In genomic region chr2:180033993-180034894, GRCh38 we compare ENCODE assay signal across 11 cellular contexts. TPM values are rescaled to one million over a fixed set of nuclear protein-coding genes. Genes with fewer than 3 reads are reported as not detected.
DNase-seq lines count a peak whose midpoint lies in the region; TF ChIP-seq lines count a peak whose summit lies in the region.
"Had no signal": no experiment of that assay in that cellular context is flagged by ENCODE, and none has a peak within 500 bp of the region (broad histone marks: within the 10 kb centered on the region; RNA-seq: fewer than 3 reads in every experiment).

No MANE protein-coding gene starts in this region.

- no peak overlapping the region for H3K27ac Mint-ChIP-seq in CD14-positive monocyte
- H3K27ac Mint-ChIP-seq: memory B cell had no signal

- H3K9me2 ChIP-seq in Loucy (replicated peaks; ENCODE audit: low read depth, low read length): no peaks in the 10 kb centered on the region
- 0 out of 2 replicates have a peak, but pooled peaks cover 3% of the 10 kb centered on the region for H3K9me2 ChIP-seq in SK-N-SH

- peaks cover 0 to 2% (median 0%) of the 10 kb centered on the region in 3 donors for H3K27me3 Mint-ChIP-seq in CD14-positive monocyte (ENCODE audit: low read depth in 3 of 3)

- POLR2A ChIA-PET in SK-N-SH (lab: Yijun Ruan, JAX): no interaction called here

- H4K20me1 ChIP-seq in Loucy (ENCODE audit: insufficient read depth, low read length, poor library complexity, severe bottlenecking) (no peaks in the 10 kb centered on the region), SK-N-SH (ENCODE audit: insufficient read depth) (no peaks in the 10 kb centered on the region)

- DNase-seq in DMS 273 (lab: John Stamatoyannopoulos, UW; ENCODE audit: unreplicated experiment) (peak; percentile 96), SK-N-SH (no peak), iPS-NIHi11 (ENCODE audit: low spot score) (peak; percentile 51), AML-193 (lab: John Stamatoyannopoulos, UW) (no peak), CD14-positive monocyte (ENCODE audit: low spot score) (no peak)
- no peak for DNase-seq in stimulated activated naive CD4-positive, alpha-beta T cell (lab: John Stamatoyannopoulos, UW)
- DNase-seq in stimulated activated CD4-positive, alpha-beta T cell treated with anti-CD3 and anti-CD28 coated beads, Interleukin-4, amount 100 ng/mL, for 4 hours: no peak

- TF ChIP-seq EP300 in SK-N-SH (IDR thresholded peaks at IDR 0.05; ENCODE audit: borderline replicate concordance in 1 of 2, low read depth in 1 of 2, low read length in 1 of 2): no peak

- H3F3A ChIP-seq in Loucy (ENCODE audit: low read depth) (no peaks in the 10 kb centered on the region), SK-N-SH (replicated peaks; ENCODE audit: insufficient read depth) (no peaks in the 10 kb centered on the region)

- H3K9me3 Mint-ChIP-seq in CD14-positive monocyte: peaks cover 0 to 10% (median 4%) of the 10 kb centered on the region in 7 donors

- TF ChIP-seq RAD21 in SK-N-SH (IDR thresholded peaks at IDR 0.05; ENCODE audit: low read length): no peak

- intact Hi-C loops in CD14-positive monocyte (cut with micrococcal nuclease): no loop called here

- H3K9ac ChIP-seq in Loucy (ENCODE audit: low read depth, low read length, poor library complexity, severe bottlenecking) (no peak overlapping the region), SK-N-SH (no peak overlapping the region)

- no peaks in the 10 kb centered on the region for H3K79me2 ChIP-seq in Loucy (ENCODE audit: insufficient read depth, low read length)
- no peaks in the 10 kb centered on the region for H3K79me2 ChIP-seq in SK-N-SH (ENCODE audit: insufficient read depth)

- H3K36me3 ChIP-seq in Loucy (ENCODE audit: insufficient read depth, low read length) (no peaks in the 10 kb centered on the region), SK-N-SH (replicated peaks in 1 of 2; ENCODE audit: control insufficient read depth in 1 of 2, insufficient read depth in 2 of 2, low read length in 1 of 2) (peaks cover 0 to 3% of the 10 kb centered on the region in 2 experiments)

- TF ChIP-seq CTCF in Loucy (conservative IDR thresholded peaks at IDR 0.05; ENCODE audit: low read length) (no peak), SK-N-SH (IDR thresholded peaks at IDR 0.05) (no peak), CD14-positive monocyte (IDR thresholded peaks at IDR 0.05) (no peak)

- H3K4me3 ChIP-seq in Loucy (ENCODE audit: low read length, poor library complexity, severe bottlenecking) (no peak overlapping the region), SK-N-SH (ENCODE audit: low read depth in 2 of 2, low read length in 1 of 2) (no peak overlapping the region)

- H3K4me3 Mint-ChIP-seq in CD14-positive monocyte: no peak overlapping the region
- H3K4me3 Mint-ChIP-seq: central memory CD8-positive, alpha-beta T cell; IgD-negative memory B cell; memory B cell had no signal

- H3K9me3 ChIP-seq in Loucy (ENCODE audit: insufficient read depth, low read depth, low read length) (no peaks in the 10 kb centered on the region), SK-N-SH (peaks cover 10% of the 10 kb centered on the region; the same call in 1 of the 2 replicates)

- WGBS in SK-N-SH (ENCODE audit: low lambda C conversion rate): 72% methylated on average over 5 of the region's 5 CpGs

- no peaks in the 10 kb centered on the region for H3K27me3 ChIP-seq in Loucy (ENCODE audit: insufficient read depth, low read length, poor library complexity, severe bottlenecking)
- H3K27me3 ChIP-seq in SK-N-SH (ENCODE audit: insufficient read depth): no peaks in the 10 kb centered on the region

- H3K4me1 Mint-ChIP-seq in CD14-positive monocyte: no peaks in the 10 kb centered on the region
- H3K4me1 Mint-ChIP-seq: central memory CD8-positive, alpha-beta T cell; IgD-negative memory B cell; memory B cell had no signal

- peak overlapping the region; percentile 70 for H2AFZ ChIP-seq in Loucy (ENCODE audit: low read length)
- H2AFZ ChIP-seq in SK-N-SH (ENCODE audit: low read depth): no peak overlapping the region

- no peak overlapping the region for H3K27ac ChIP-seq in SK-N-SH (ENCODE audit: low read depth in 2 of 2, low read length in 1 of 2)

- no peaks in the 10 kb centered on the region for H3K36me3 Mint-ChIP-seq in CD14-positive monocyte
- H3K36me3 Mint-ChIP-seq: IgD-negative memory B cell had no signal

- CTCF ChIA-PET in SK-N-SH (lab: Yijun Ruan, JAX): no interaction called here

- H3K4me2 ChIP-seq in Loucy (ENCODE audit: low read depth, low read length, poor library complexity, severe bottlenecking) (no peak overlapping the region), SK-N-SH (no peak overlapping the region)

- H3K4me1 ChIP-seq in Loucy (ENCODE audit: insufficient read depth, low read length, poor library complexity, severe bottlenecking) (peaks cover 9% of the 10 kb centered on the region), SK-N-SH (ENCODE audit: control insufficient read depth in 1 of 2, insufficient read depth in 2 of 2, low read depth in 1 of 2, low read length in 1 of 2) (peaks cover 0 to 11% of the 10 kb centered on the region in 2 experiments; a peak in 3 of 4 replicates)

TF ChIP-seq in SK-N-SH, 30 proteins besides CTCF, POLR2A, EP300 and RAD21:
- TF ChIP-seq FOXM1 (IDR thresholded peaks at IDR 0.05; ENCODE audit: low read depth): no peak
- TF ChIP-seq NFIC (IDR thresholded peaks at IDR 0.05; ENCODE audit: borderline replicate concordance): peak; percentile 19
- TF ChIP-seq USF1 (IDR thresholded peaks at IDR 0.05; ENCODE audit: borderline replicate concordance, low read depth): peak; percentile 74; the same call in 1 of the 2 replicates

RNA-seq across cellular contexts. Expression of gene CWC22, which starts 27.1 kb away (rescaled TPM):
- 2.7 and 3.2 TPM in 2 replicates for polyA plus RNA-seq in SK-N-SH (2012; rRNA removed)
- polyA plus RNA-seq in SK-N-SH (2012; cell fraction: cytosol; rRNA removed): 4.5 and 6.7 TPM in 2 replicates
- 3.2 and 6.1 TPM in 2 replicates for polyA plus RNA-seq in SK-N-SH (2012; cell fraction: nucleus; rRNA removed)
- 10 to 100 TPM in 1 of 2 donors, 1 to 10 TPM in 1; 9.5 to 14.9 TPM for polyA plus RNA-seq in CD14-positive monocyte

Comparison
In these comparisons a context has a peak if more than half of its experiments do, and no peak if none do; other contexts are left out.
1. DNase-seq: peak in DMS 273 (single experiment) and iPS-NIHi11 (single experiment); none in SK-N-SH (single experiment), AML-193 (0 of 2), CD14-positive monocyte (single experiment), stimulated activated naive CD4-positive, alpha-beta T cell (0 of 6) and stimulated activated CD4-positive, alpha-beta T cell treated with anti-CD3 and anti-CD28 coated beads, Interleukin-4, amount 100 ng/mL, for 4 hours (0 of 2).